ENCODE assay signal across 10 cellular contexts in the genomic region with DNA sequence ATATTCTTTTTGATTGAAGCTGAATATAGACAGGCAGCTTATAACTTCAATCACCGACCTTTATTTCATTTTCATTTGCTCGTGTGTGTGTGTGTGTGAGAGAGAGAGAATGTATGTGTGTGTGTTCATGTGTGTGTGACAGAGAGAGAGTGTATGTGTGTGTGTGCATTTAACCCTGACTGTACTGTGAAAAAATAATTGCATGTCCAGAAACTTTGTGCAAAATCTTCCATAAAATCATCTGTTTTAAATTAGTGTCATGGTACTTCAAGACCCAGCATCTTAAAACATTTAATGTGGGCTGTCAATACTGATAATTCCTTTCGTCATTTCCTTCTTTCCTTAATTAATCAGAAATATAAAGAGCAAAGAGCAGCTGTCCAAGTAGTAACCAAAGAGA. TPM values are rescaled to one million over a fixed set of nuclear protein-coding genes. Genes with fewer than 3 reads are reported as not detected.
A peak's percentile ranks its signal among the peaks of the same experiment; 100 is the strongest.
DNase-seq lines count a peak whose midpoint lies in the region; ATAC-seq and TF ChIP-seq lines count a peak whose summit lies in the region.
"Had no signal": no experiment of that assay in that cellular context is flagged by ENCODE, and none has a peak within 500 bp of the region (broad histone marks: within the 10 kb centered on the region; RNA-seq: fewer than 3 reads in every experiment).

No MANE protein-coding gene starts in this region.

- peak overlapping the region; percentile 53 to 73 for H3K27ac ChIP-seq in coronary artery
- H3K27ac ChIP-seq in muscle layer of colon (ENCODE audit: low read depth, low read length) = no peak overlapping the region
- H3K27ac ChIP-seq in tibial nerve = peak overlapping the region; percentile 15 to 89 (median 74)
- no peak overlapping the region for H3K27ac ChIP-seq in CD8-positive, alpha-beta T cell (ENCODE audit: low read depth, low read length)

- peak overlapping the region; percentile 35 for H3K9ac ChIP-seq in muscle layer of colon (ENCODE audit: low read length)

- no peaks in the 10 kb centered on the region for H3K9me3 ChIP-seq in MG63
- no peaks in the 10 kb centered on the region for H3K9me3 ChIP-seq in muscle layer of colon (ENCODE audit: low read length)
- no peaks in the 10 kb centered on the region for H3K9me3 ChIP-seq in tibial nerve
- H3K9me3 ChIP-seq in CD8-positive, alpha-beta T cell (ENCODE audit: low read length) = no peaks in the 10 kb centered on the region

- H3K36me3 ChIP-seq in MG63 = peaks cover 8% of the 10 kb centered on the region
- no peaks in the 10 kb centered on the region for H3K36me3 ChIP-seq in muscle layer of colon (ENCODE audit: insufficient read depth, low read length)
- no peaks in the 10 kb centered on the region for H3K36me3 ChIP-seq in tibial nerve
- H3K36me3 ChIP-seq in CD8-positive, alpha-beta T cell (ENCODE audit: insufficient read depth, low read length) = no peaks in the 10 kb centered on the region

- no peak for DNase-seq in MG63
- DNase-seq in coronary artery (ENCODE audit: low spot score) = no peak
- DNase-seq in tibial nerve (ENCODE audit: low spot score in 2 of 2) = no peak
- no peak for DNase-seq in HFFc6
- DNase-seq in HPDE6-E6E7 (ENCODE audit: extremely low spot score) = no peak
- DNase-seq in CD8-positive, alpha-beta T cell = no peak
- DNase-seq: activated CD4-positive, CD25-positive, alpha-beta regulatory T cell; activated T-cell treated with anti-CD3 and anti-CD28 coated beads, Interleukin-2, amount 50 U/mL, for 4 hours; NCI-H2171 had no signal

- no peaks in the 10 kb centered on the region for H3K36me3 Mint-ChIP-seq in HFFc6 (ENCODE audit: low read depth)
- no peaks in the 10 kb centered on the region for H3K36me3 Mint-ChIP-seq in CD8-positive, alpha-beta T cell

- H3K4me3 Mint-ChIP-seq in HFFc6 = no peak overlapping the region
- no peak overlapping the region for H3K4me3 Mint-ChIP-seq in CD8-positive, alpha-beta T cell
- H3K4me3 Mint-ChIP-seq: activated T-cell treated with anti-CD3 and anti-CD28 coated beads, Interleukin-2, amount 50 U/mL, for 4 hours had no signal

- H3K27ac Mint-ChIP-seq in HFFc6 = no peak overlapping the region
- H3K27ac Mint-ChIP-seq in CD8-positive, alpha-beta T cell = no peak overlapping the region

- no peak for TF ChIP-seq POLR2A in tibial nerve (IDR thresholded peaks at IDR 0.05)

- TF ChIP-seq EP300 in tibial nerve (IDR thresholded peaks at IDR 0.05) = no peak

- H3K9me3 Mint-ChIP-seq in HFFc6 = no peaks in the 10 kb centered on the region
- H3K9me3 Mint-ChIP-seq in CD8-positive, alpha-beta T cell = no peaks in the 10 kb centered on the region
- H3K9me3 Mint-ChIP-seq: activated T-cell treated with anti-CD3 and anti-CD28 coated beads, Interleukin-2, amount 50 U/mL, for 4 hours had no signal

- ATAC-seq in CD8-positive, alpha-beta T cell = no peak
- ATAC-seq: activated T-cell treated with anti-CD3 and anti-CD28 coated beads, Interleukin-2, amount 50 U/mL, for 4 hours had no signal

- no peak for TF ChIP-seq CTCF in coronary artery (IDR thresholded peaks at IDR 0.05)
- no peak for TF ChIP-seq CTCF in tibial nerve (IDR thresholded peaks at IDR 0.05)
- TF ChIP-seq CTCF in HFFc6 (IDR thresholded peaks at IDR 0.05) = no peak
- no peak for TF ChIP-seq CTCF in CD8-positive, alpha-beta T cell (IDR thresholded peaks at IDR 0.05)

- no peaks in the 10 kb centered on the region for H3K27me3 Mint-ChIP-seq in HFFc6 (ENCODE audit: insufficient read depth)
- H3K27me3 Mint-ChIP-seq in CD8-positive, alpha-beta T cell (ENCODE audit: low read depth) = no peaks in the 10 kb centered on the region

- H3K27me3 ChIP-seq in MG63 = no peaks in the 10 kb centered on the region
- no peaks in the 10 kb centered on the region for H3K27me3 ChIP-seq in muscle layer of colon (ENCODE audit: control insufficient read depth in 1 of 2, insufficient read depth in 2 of 2, low read length in 2 of 2)
- H3K27me3 ChIP-seq in tibial nerve = no peaks in the 10 kb centered on the region
- H3K27me3 ChIP-seq in CD8-positive, alpha-beta T cell (ENCODE audit: insufficient read depth, low read length) = no peaks in the 10 kb centered on the region

- H3K4me1 ChIP-seq in muscle layer of colon (ENCODE audit: insufficient read depth, low read length) (peaks cover 13% of the 10 kb centered on the region), tibial nerve (peaks cover 0 to 23% (median 0%) of the 10 kb centered on the region in 4 donors)
- H3K4me1 ChIP-seq in CD8-positive, alpha-beta T cell (ENCODE audit: insufficient read depth, low read length) = no peaks in the 10 kb centered on the region

- POLR2A ChIA-PET in CD8-positive, alpha-beta T cell (lab: Charles Lee) = no interaction called here

- H3K4me3 ChIP-seq in MG63 (peak overlapping the region; percentile 47), coronary artery (peak overlapping the region; percentile 61), muscle layer of colon (ENCODE audit: low read depth in 1 of 2, low read length in 2 of 2) (peak overlapping the region in 1 of 2 donors; percentile 52), tibial nerve (peak overlapping the region; percentile 18 to 59 (median 24))
- H3K4me3 ChIP-seq in CD8-positive, alpha-beta T cell (ENCODE audit: low read depth, low read length) = no peak overlapping the region

- intact Hi-C loops in CD8-positive, alpha-beta T cell (cut with DNase I, micrococcal nuclease) = no loop called here

- H3K4me1 Mint-ChIP-seq in HFFc6 (ENCODE audit: low read depth) = peaks cover 24% of the 10 kb centered on the region
- H3K4me1 Mint-ChIP-seq in CD8-positive, alpha-beta T cell (ENCODE audit: low read depth) = peaks cover 2% of the 10 kb centered on the region

- 5 to 14% methylated on average over 3 of the region's 3 CpGs for WGBS in tibial nerve, 2 donors

- CTCF ChIA-PET in CD8-positive, alpha-beta T cell (lab: Charles Lee) = no interaction called here

RNA-seq across cellular contexts. Expression of a gene that starts 1.6 kb away (rescaled TPM):
- 129 and 159 TPM in 2 replicates for total RNA-seq in MG63 (2014; rRNA removed; shearing (Covaris generic); ENCODE audit: low replicate concordance)
- total RNA-seq in tibial nerve = 1,000 to 10,000 TPM; 1,578 to 4,304 (median 2,586) TPM
- 10 to 100 TPM; 20.4 to 58.8 (median 48.7) TPM for total RNA-seq in HFFc6 (2021; fragmentation: NEBNext Ultra II Directional; extraction: Animal tissue kit (Norgen Biotek cat#: 25700))
- not detected for total RNA-seq in CD8-positive, alpha-beta T cell

Comparison
In these comparisons a context has a peak if more than half of its experiments do, and no peak if none do; other contexts are left out.
1. H3K27ac ChIP-seq: peak in coronary artery (2 of 2) and tibial nerve (4 of 4); none in muscle layer of colon (single experiment) and CD8-positive, alpha-beta T cell (single experiment).
2. RNA of a gene that starts 1.6 kb away (total RNA-seq): 1,578 to 4,304 TPM in tibial nerve, 129 to 159 TPM in MG63 and 20.4 to 58.8 TPM in HFFc6; not detected in CD8-positive, alpha-beta T cell; every median in the first group is over 10 times any median in the second.